In the genomic region with DNA sequence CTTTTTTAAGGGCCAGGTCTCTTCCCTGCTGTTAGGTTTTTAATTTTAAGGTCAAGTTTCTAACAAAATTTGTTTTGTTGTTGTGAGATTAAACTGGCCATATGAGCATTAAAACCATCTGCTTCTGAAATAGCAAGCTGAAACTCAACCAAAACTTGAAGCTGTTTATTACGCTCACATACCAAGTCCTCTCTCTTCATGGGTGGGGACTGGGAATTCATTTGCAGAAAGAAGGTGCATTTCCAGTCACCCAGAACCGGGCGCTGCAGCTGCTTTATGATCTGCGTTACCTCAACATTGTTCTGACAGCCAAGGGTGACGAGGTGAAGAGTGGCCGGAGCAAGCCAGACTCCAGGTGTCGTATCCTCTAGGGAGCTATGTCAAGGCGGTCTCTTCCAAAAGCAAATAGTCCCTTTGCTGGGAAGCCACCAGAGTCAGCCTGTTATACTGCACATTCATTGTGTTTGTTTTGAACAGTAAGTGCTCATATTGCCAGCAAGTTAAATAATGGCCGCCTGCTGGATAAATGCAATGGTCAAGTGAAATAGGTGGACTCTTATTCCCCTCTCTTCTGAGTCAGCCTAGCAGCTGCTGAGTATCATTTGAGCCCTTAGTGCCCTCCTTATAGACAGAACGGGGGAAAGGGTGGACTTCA, we compare ENCODE assay signal across 17 cellular contexts. TPM values are rescaled to one million over a fixed set of nuclear protein-coding genes. Genes with fewer than 3 reads are reported as not detected.
A peak's percentile ranks its signal among the peaks of the same experiment; 100 is the strongest.
DNase-seq lines count a peak whose midpoint lies in the region; ATAC-seq and TF ChIP-seq lines count a peak whose summit lies in the region.
"Had no signal": no experiment of that assay in that cellular context is flagged by ENCODE, and none has a peak within 500 bp of the region (broad histone marks: within the 10 kb centered on the region; RNA-seq: fewer than 3 reads in every experiment).

No MANE protein-coding gene starts in this region.

- ATAC-seq in activated T-cell treated with anti-CD3 and anti-CD28 coated beads, Interleukin-2, amount 50 U/mL, for 4 hours, result no peak
- peak; percentile 44 for ATAC-seq in PC-3
- ATAC-seq: foreskin keratinocyte, right cardiac atrium had no signal

- no peaks in the 10 kb centered on the region for H3K27me3 Mint-ChIP-seq in activated T-cell treated with anti-CD3 and anti-CD28 coated beads, Interleukin-2, amount 50 U/mL, for 24 hours
- H3K27me3 Mint-ChIP-seq in activated T-cell treated with anti-CD3 and anti-CD28 coated beads, Interleukin-2, amount 50 U/mL, for 4 hours (ENCODE audit: low read depth), result no peaks in the 10 kb centered on the region

- intact Hi-C loops in PC-3 (cut with micrococcal nuclease) (no loop called here), posterior vena cava (cut with DNase I) (loop anchor here in 1 of 2 donors (1.0 kb wide), 1 partner anchor 8 kb away; no protein-coding TSS in a partner anchor)

- H3K9me3 ChIP-seq in PC-3 (ENCODE audit: low read length) (no peaks in the 10 kb centered on the region), MG63 (no peaks in the 10 kb centered on the region)
- H3K9me3 ChIP-seq: Caco-2, transverse colon had no signal

- H3K27ac ChIP-seq in PC-3 (ENCODE audit: low read length), result no peak overlapping the region
- H3K27ac ChIP-seq: foreskin keratinocyte had no signal

- BruUV-seq in PC-3 (replicated peaks; lab: Mats Ljungman, UMichigan), result no TSS peak

- POLR2A ChIA-PET in PC-3 (lab: Charles Lee; ENCODE audit: unreplicated experiment), result no interaction called here

- peaks cover 8% of the 10 kb centered on the region; the same call in 1 of the 2 replicates for H4K20me1 ChIP-seq in PC-3 (ENCODE audit: low read length)

- peaks cover 98% of the 10 kb centered on the region for H3K36me3 Mint-ChIP-seq in activated T-cell treated with anti-CD3 and anti-CD28 coated beads, Interleukin-2, amount 50 U/mL, for 24 hours (ENCODE audit: low read depth)
- H3K36me3 Mint-ChIP-seq in activated T-cell treated with anti-CD3 and anti-CD28 coated beads, Interleukin-2, amount 50 U/mL, for 4 hours (ENCODE audit: insufficient read depth), result peaks cover 48% of the 10 kb centered on the region

- H3K27me3 ChIP-seq in PC-3 (ENCODE audit: low read length) (no peaks in the 10 kb centered on the region), MG63 (no peaks in the 10 kb centered on the region)
- H3K27me3 ChIP-seq: foreskin keratinocyte, transverse colon had no signal

- TF ChIP-seq CTCF in PC-3 (conservative IDR thresholded peaks at IDR 0.05; ENCODE audit: low read depth, low read length), result no peak

- CTCF ChIA-PET in PC-3 (lab: Charles Lee), result no interaction called here

- DNase-seq in activated T-cell treated with anti-CD3 and anti-CD28 coated beads, Interleukin-2, amount 50 U/mL, for 24 hours, result no peak
- DNase-seq in activated T-cell treated with anti-CD3 and anti-CD28 coated beads, Interleukin-2, amount 50 U/mL, for 4 hours, result no peak
- DNase-seq in NCI-H2029 (lab: John Stamatoyannopoulos, UW), result peak; percentile 87
- no peak for DNase-seq in PC-3
- peak; percentile 43 for DNase-seq in posterior vena cava (ENCODE audit: low spot score)
- no peak for DNase-seq in MG63
- no peak for DNase-seq in stimulated activated naive CD4-positive, alpha-beta T cell (lab: John Stamatoyannopoulos, UW)
- no peak for DNase-seq in amniotic stem cell (lab: John Stamatoyannopoulos, UW)
- DNase-seq: Caco-2; foreskin keratinocyte; Kasumi-1; right cardiac atrium; RPMI8226; stimulated activated CD4-positive, alpha-beta T cell treated with anti-CD3 and anti-CD28 coated beads, Interleukin-1b, Interleukin-23, amount 100 ng/mL, for 48 hours; transverse colon had no signal

- no peak overlapping the region for H3K4me3 Mint-ChIP-seq in activated T-cell treated with anti-CD3 and anti-CD28 coated beads, Interleukin-2, amount 50 U/mL, for 24 hours
- H3K4me3 Mint-ChIP-seq in activated T-cell treated with anti-CD3 and anti-CD28 coated beads, Interleukin-2, amount 50 U/mL, for 4 hours, result no peak overlapping the region

- no peak overlapping the region for H2AFZ ChIP-seq in PC-3 (ENCODE audit: low read length)

- peaks cover 9% of the 10 kb centered on the region for H3K4me1 ChIP-seq in PC-3 (ENCODE audit: insufficient read depth, low read length)
- H3K4me1 ChIP-seq: foreskin keratinocyte had no signal

- H3K9ac ChIP-seq in PC-3 (ENCODE audit: low read length), result no peak overlapping the region

- peak overlapping the region; percentile 50 for H3K27ac Mint-ChIP-seq in activated T-cell treated with anti-CD3 and anti-CD28 coated beads, Interleukin-2, amount 50 U/mL, for 24 hours

- no peak overlapping the region for H3K4me2 ChIP-seq in PC-3 (ENCODE audit: low read length)

- no peaks in the 10 kb centered on the region for H3K9me2 ChIP-seq in PC-3 (replicated peaks; ENCODE audit: low read length)

- H3F3A ChIP-seq in PC-3 (ENCODE audit: low read length, unreplicated experiment), result no peaks in the 10 kb centered on the region

- 0 out of 2 replicates have a peak, but pooled peaks cover 10% of the 10 kb centered on the region for H3K79me2 ChIP-seq in PC-3 (ENCODE audit: low read length)

- H3K9me3 Mint-ChIP-seq in activated T-cell treated with anti-CD3 and anti-CD28 coated beads, Interleukin-2, amount 50 U/mL, for 24 hours, result no peaks in the 10 kb centered on the region
- no peaks in the 10 kb centered on the region for H3K9me3 Mint-ChIP-seq in activated T-cell treated with anti-CD3 and anti-CD28 coated beads, Interleukin-2, amount 50 U/mL, for 4 hours

- peaks cover 41% of the 10 kb centered on the region for H3K4me1 Mint-ChIP-seq in activated T-cell treated with anti-CD3 and anti-CD28 coated beads, Interleukin-2, amount 50 U/mL, for 24 hours (ENCODE audit: low read depth)
- peaks cover 31% of the 10 kb centered on the region for H3K4me1 Mint-ChIP-seq in activated T-cell treated with anti-CD3 and anti-CD28 coated beads, Interleukin-2, amount 50 U/mL, for 4 hours (ENCODE audit: low read depth)

- H3K36me3 ChIP-seq in PC-3 (ENCODE audit: low read depth, low read length) (peaks cover 88% of the 10 kb centered on the region), MG63 (peaks cover 90% of the 10 kb centered on the region)

- H3K4me3 ChIP-seq in PC-3 (ENCODE audit: low read length), result no peak overlapping the region
- H3K4me3 ChIP-seq in MG63, result no peak overlapping the region
- H3K4me3 ChIP-seq: lung, transverse colon had no signal

RNA-seq across cellular contexts. Expression of a gene that starts 12.6 kb away (rescaled TPM):
- total RNA-seq in activated T-cell treated with anti-CD3 and anti-CD28 coated beads, Interleukin-2, amount 50 U/mL, for 4 hours, result 10 to 100 TPM; 26.6 to 31.8 (median 29.0) TPM
- total RNA-seq in PC-3 (2014; rRNA removed) (24.1 and 31.6 TPM in 2 replicates), posterior vena cava (10 to 100 TPM; 28.3 to 37.2 TPM)
- 9.9 and 25.5 TPM in 2 replicates for total RNA-seq in MG63 (2014; rRNA removed; shearing (Covaris generic); ENCODE audit: low replicate concordance)

RNA-seq across cellular contexts. Expression of a gene that starts 40.6 kb away (rescaled TPM):
- under 1 TPM in 2 of 3 donors, not detected in 1; 0.10 to 0.35 TPM for total RNA-seq in activated T-cell treated with anti-CD3 and anti-CD28 coated beads, Interleukin-2, amount 50 U/mL, for 4 hours
- not detected in 2 replicates for total RNA-seq in PC-3 (2014; rRNA removed)
- total RNA-seq in posterior vena cava, result 1 to 10 TPM in 1 of 2 donors, under 1 TPM in 1; 0.88 to 1.1 TPM
- not detected in 2 replicates for total RNA-seq in MG63 (2014; rRNA removed; shearing (Covaris generic); ENCODE audit: low replicate concordance)
- total RNA-seq: foreskin keratinocyte had no signal

RNA-seq across cellular contexts. Expression of a gene that starts 56.2 kb away (rescaled TPM):
- not detected for total RNA-seq in activated T-cell treated with anti-CD3 and anti-CD28 coated beads, Interleukin-2, amount 50 U/mL, for 4 hours
- total RNA-seq in PC-3 (2014; rRNA removed) (not detected in 2 replicates), posterior vena cava (not detected)
- total RNA-seq in MG63 (2014; rRNA removed; shearing (Covaris generic); ENCODE audit: low replicate concordance), result not detected in 2 replicates
- total RNA-seq: Caco-2; foreskin keratinocyte; lung; right cardiac atrium; T-helper 1 cell treated with Interleukin-12 subunit alpha and Interleukin-12 subunit beta and Interleukin-4 antibody, amounts not matched to agents 30 ng/mL and 1 ng/mL, for 36 hours; transverse colon had no signal

Comparison
In these comparisons a context has a peak if more than half of its experiments do, and no peak if none do; other contexts are left out.
1. DNase-seq: peak in NCI-H2029 (single experiment) and posterior vena cava (single experiment); none in activated T-cell treated with anti-CD3 and anti-CD28 coated beads, Interleukin-2, amount 50 U/mL, for 24 hours (single experiment), activated T-cell treated with anti-CD3 and anti-CD28 coated beads, Interleukin-2, amount 50 U/mL, for 4 hours (single experiment), PC-3 (single experiment), MG63 (single experiment), stimulated activated naive CD4-positive, alpha-beta T cell (0 of 6) and amniotic stem cell (single experiment).